ENCODE assay signal across 15 cellular contexts in the genomic region with DNA sequence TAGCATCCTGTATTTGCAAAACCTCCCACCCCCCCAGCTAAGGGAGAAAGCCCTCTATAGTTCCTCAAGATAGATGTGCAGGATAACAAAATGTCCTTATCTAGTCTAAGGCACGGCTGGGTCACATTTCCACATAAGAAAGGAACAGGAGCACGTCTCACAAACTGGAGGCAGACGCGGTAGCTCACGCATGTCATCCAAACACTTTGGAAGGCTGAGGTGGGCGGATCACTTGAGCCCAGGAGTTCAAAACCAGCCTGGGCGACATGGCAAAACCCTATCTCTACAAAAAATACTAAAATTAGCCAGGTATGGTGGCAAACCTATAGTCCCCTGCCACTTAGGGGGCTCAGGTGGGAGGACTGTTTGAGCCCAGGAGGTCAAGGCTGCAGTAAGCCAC. TPM values are rescaled to one million over a fixed set of nuclear protein-coding genes. Genes with fewer than 3 reads are reported as not detected.
DNase-seq lines count a peak whose midpoint lies in the region; ATAC-seq and TF ChIP-seq lines count a peak whose summit lies in the region.
"Had no signal": no experiment of that assay in that cellular context is flagged by ENCODE, and none has a peak within 500 bp of the region (broad histone marks: within the 10 kb centered on the region; RNA-seq: fewer than 3 reads in every experiment).

No MANE protein-coding gene starts in this region.

- ATAC-seq in CD4-positive, alpha-beta T cell (ENCODE audit: poor library complexity), result no peak
- ATAC-seq in HG02852 (IDR thresholded peaks at IDR 0.05; ENCODE audit: unreplicated experiment) (no peak), HG02642 (IDR thresholded peaks at IDR 0.05; ENCODE audit: poor library complexity, unreplicated experiment) (no peak)
- ATAC-seq: HCT116 had no signal

- no peaks in the 10 kb centered on the region for H3K9me3 Mint-ChIP-seq in CD4-positive, alpha-beta T cell
- H3K9me3 Mint-ChIP-seq in Calu3 (ENCODE audit: low read depth, unreplicated experiment), result no peaks in the 10 kb centered on the region
- no peaks in the 10 kb centered on the region for H3K9me3 Mint-ChIP-seq in activated naive CD8-positive, alpha-beta T cell (ENCODE audit: low read depth)
- H3K9me3 Mint-ChIP-seq in mesothelial cell of epicardium, result no peaks in the 10 kb centered on the region

- no peak for DNase-seq in CD4-positive, alpha-beta T cell
- no peak for DNase-seq in Calu3
- DNase-seq in mesothelial cell of epicardium (ENCODE audit: low spot score in 2 of 2, unreplicated experiment in 2 of 2), result no peak
- DNase-seq in LoVo (ENCODE audit: low spot score), result no peak
- DNase-seq: activated gamma-delta T cell, DMS53, midbrain, NCI-H526, occipital lobe, right lobe of liver, substantia nigra had no signal

- intact Hi-C loops in CD4-positive, alpha-beta T cell (cut with DNase I, micrococcal nuclease), result loop anchor here (5.0 kb wide), 1 partner anchor 37 kb away; no protein-coding TSS in a partner anchor
- intact Hi-C loops in Calu3 (cut with micrococcal nuclease; ENCODE audit: unreplicated experiment), result no loop called here

- H3K27me3 ChIP-seq in CD4-positive, alpha-beta T cell (ENCODE audit: control insufficient read depth, insufficient read depth, low read length), result no peaks in the 10 kb centered on the region
- H3K27me3 ChIP-seq: right lobe of liver had no signal

- H3K9me3 ChIP-seq in CD4-positive, alpha-beta T cell (ENCODE audit: control insufficient read depth, low read length), result no peaks in the 10 kb centered on the region
- H3K9me3 ChIP-seq: right lobe of liver had no signal

- no peaks in the 10 kb centered on the region for H3K27me3 Mint-ChIP-seq in CD4-positive, alpha-beta T cell
- H3K27me3 Mint-ChIP-seq in Calu3 (ENCODE audit: unreplicated experiment) (no peaks in the 10 kb centered on the region), mesothelial cell of epicardium (ENCODE audit: low read depth) (no peaks in the 10 kb centered on the region)
- H3K27me3 Mint-ChIP-seq in activated naive CD8-positive, alpha-beta T cell, result no peaks in the 10 kb centered on the region

- no peak overlapping the region for H3K27ac ChIP-seq in CD4-positive, alpha-beta T cell (ENCODE audit: low read depth, low read length)

- POLR2A ChIA-PET in CD4-positive, alpha-beta T cell (lab: Charles Lee), result interaction anchor here (0.7 to 2.0 kb wide), 4 partner anchors 9 to 658 kb away, joined by 3 to 10 read pairs (median 7); partner anchors contain the start of genes COQ10B and SF3B1

- peaks cover 73% of the 10 kb centered on the region for H3K4me1 Mint-ChIP-seq in CD4-positive, alpha-beta T cell (ENCODE audit: low read depth)
- H3K4me1 Mint-ChIP-seq in Calu3 (ENCODE audit: low read depth, unreplicated experiment), result peaks cover 40% of the 10 kb centered on the region
- H3K4me1 Mint-ChIP-seq in activated naive CD8-positive, alpha-beta T cell (ENCODE audit: low read depth), result peaks cover 70% of the 10 kb centered on the region
- peaks cover 17% of the 10 kb centered on the region for H3K4me1 Mint-ChIP-seq in mesothelial cell of epicardium

- H3K36me3 Mint-ChIP-seq in CD4-positive, alpha-beta T cell (ENCODE audit: low read depth), result peaks cover 53% of the 10 kb centered on the region
- H3K36me3 Mint-ChIP-seq in Calu3 (ENCODE audit: insufficient read depth, unreplicated experiment) (peaks cover 46% of the 10 kb centered on the region), mesothelial cell of epicardium (peaks cover 13% of the 10 kb centered on the region)
- H3K36me3 Mint-ChIP-seq in activated naive CD8-positive, alpha-beta T cell, result peaks cover 2% of the 10 kb centered on the region

- no TSS peak for BruUV-seq in Calu3 (replicated peaks; lab: Mats Ljungman, UMichigan)

- peak overlapping the region; percentile 39 for H3K4me3 Mint-ChIP-seq in CD4-positive, alpha-beta T cell
- H3K4me3 Mint-ChIP-seq in Calu3 (ENCODE audit: low read depth, unreplicated experiment) (no peak overlapping the region), mesothelial cell of epicardium (no peak overlapping the region)
- peak overlapping the region; percentile 33 for H3K4me3 Mint-ChIP-seq in activated naive CD8-positive, alpha-beta T cell

- CTCF ChIA-PET in CD4-positive, alpha-beta T cell (lab: Charles Lee), result no interaction called here
- CTCF ChIA-PET in Calu3 (lab: Charles Lee), result no interaction called here

- H3K27ac Mint-ChIP-seq in CD4-positive, alpha-beta T cell, result peak overlapping the region; percentile 45
- peak overlapping the region; percentile 27 for H3K27ac Mint-ChIP-seq in Calu3 (ENCODE audit: unreplicated experiment)
- H3K27ac Mint-ChIP-seq in activated naive CD8-positive, alpha-beta T cell, result peak overlapping the region; percentile 90
- peak overlapping the region; percentile 9 for H3K27ac Mint-ChIP-seq in mesothelial cell of epicardium

- TF ChIP-seq CTCF in CD4-positive, alpha-beta T cell (IDR thresholded peaks at IDR 0.05), result no peak
- TF ChIP-seq CTCF in Calu3 (IDR thresholded peaks at IDR 0.05; ENCODE audit: unreplicated experiment), result no peak
- TF ChIP-seq CTCF in mesothelial cell of epicardium (IDR thresholded peaks at IDR 0.05; ENCODE audit: unreplicated experiment), result no peak

RNA-seq across cellular contexts. Expression of gene SF3B1, which starts 9.3 kb away (rescaled TPM):
- total RNA-seq in CD4-positive, alpha-beta T cell, result 100 to 1,000 TPM; 498 to 529 TPM
- total RNA-seq in Calu3 (2022), result 234 and 249 TPM in 2 replicates
- total RNA-seq in mesothelial cell of epicardium, result 404 to 422 TPM (median 414 TPM) in 3 replicates

RNA-seq across cellular contexts. Expression of gene COQ10B, which starts 27.8 kb away (rescaled TPM):
- 10 to 100 TPM; 53.4 to 55.3 TPM for total RNA-seq in CD4-positive, alpha-beta T cell
- total RNA-seq in Calu3 (2022), result 28.8 and 32.8 TPM in 2 replicates
- total RNA-seq in mesothelial cell of epicardium, result 14.6 to 15.9 TPM (median 15.3 TPM) in 3 replicates

Comparison
In these comparisons a context has a peak if more than half of its experiments do, and no peak if none do; other contexts are left out.
1. H3K27ac Mint-ChIP-seq: peak in every context shown above with its lines; median percentile 90 in activated naive CD8-positive, alpha-beta T cell; 45 in CD4-positive, alpha-beta T cell; 27 in Calu3; 9 in mesothelial cell of epicardium.
2. H3K4me3 Mint-ChIP-seq: peak in CD4-positive, alpha-beta T cell (single experiment) and activated naive CD8-positive, alpha-beta T cell (single experiment); none in Calu3 (single experiment) and mesothelial cell of epicardium (single experiment).